ENCODE assay signal across 9 cellular contexts in the genomic region with DNA sequence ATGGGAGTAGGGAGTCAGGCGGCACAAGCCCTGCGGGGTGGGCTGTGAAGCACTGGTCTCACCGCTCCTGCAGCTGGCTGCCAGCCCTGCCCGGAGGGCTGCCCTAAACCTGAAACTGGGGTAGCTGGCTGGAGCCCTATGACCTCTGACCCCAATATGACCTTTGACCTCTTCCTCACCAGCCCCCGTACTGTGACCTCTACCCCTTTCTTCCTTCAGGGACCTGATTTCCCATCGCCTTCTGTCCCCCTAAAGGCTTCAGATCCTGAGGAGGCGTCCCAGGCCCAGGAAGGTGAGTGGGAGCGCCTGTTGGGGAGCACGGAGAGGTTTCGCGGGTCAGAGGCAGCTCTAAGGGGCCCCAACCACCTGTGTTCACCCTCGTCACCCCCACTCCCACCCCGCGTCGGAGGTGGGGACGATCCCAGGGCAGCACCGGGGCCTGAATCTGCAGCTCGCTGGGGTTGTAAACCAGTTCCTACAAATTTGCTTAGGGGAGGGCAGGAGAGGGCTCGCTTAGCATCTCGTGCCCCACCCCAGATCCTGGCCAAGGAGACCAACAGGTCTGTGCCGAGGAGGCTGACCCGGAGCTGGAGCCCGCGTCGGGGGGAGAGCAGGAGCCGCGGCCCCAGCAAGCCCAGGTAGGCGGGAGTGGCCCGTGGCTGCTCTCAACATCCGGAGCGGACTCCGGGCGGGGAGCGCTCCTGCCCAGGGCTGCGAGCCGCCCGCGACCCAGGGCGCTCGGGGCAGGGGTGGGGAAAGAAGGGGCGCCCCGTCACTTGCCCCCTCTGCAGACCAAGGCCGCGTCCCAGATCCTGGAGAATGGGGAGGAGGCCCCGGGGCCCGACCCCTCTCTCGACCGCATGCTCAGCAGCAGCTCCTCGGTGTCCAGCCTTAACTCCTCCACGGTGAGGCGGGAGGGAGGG. TPM values are rescaled to one million over a fixed set of nuclear protein-coding genes. Genes with fewer than 3 reads are reported as not detected.
DNase-seq lines count a peak whose midpoint lies in the region; TF ChIP-seq lines count a peak whose summit lies in the region.
"Had no signal": no experiment of that assay in that cellular context is flagged by ENCODE, and none has a peak within 500 bp of the region (broad histone marks: within the 10 kb centered on the region; RNA-seq: fewer than 3 reads in every experiment).

No MANE protein-coding gene starts in this region.

- H3K9me3 ChIP-seq in iPS-15b (ENCODE audit: control insufficient read depth, insufficient read depth, low read length), result no peaks in the 10 kb centered on the region
- H3K9me3 ChIP-seq in skeletal muscle satellite cell (replicated peaks; ENCODE audit: low read length), result no peaks in the 10 kb centered on the region

- TF ChIP-seq CTCF in astrocyte of the cerebellum (IDR thresholded peaks at IDR 0.05; ENCODE audit: low read depth, low read length, missing control alignments), result no peak

- peaks cover 6% of the 10 kb centered on the region for H3K27me3 ChIP-seq in iPS-15b (ENCODE audit: control insufficient read depth, insufficient read depth, low read length)
- H3K27me3 ChIP-seq in skeletal muscle satellite cell (ENCODE audit: control insufficient read depth, insufficient read depth, low read length), result peaks cover 4% of the 10 kb centered on the region

- H3K4me2 ChIP-seq in skeletal muscle satellite cell (ENCODE audit: low read length), result peak overlapping the region; percentile 79

- in situ Hi-C loops in astrocyte of the cerebellum (cut with HindIII; ENCODE audit: low sequenced_read_pairs), result no loop called here

- peak overlapping the region; percentile 60 for H3K9ac ChIP-seq in iPS-15b (ENCODE audit: low read depth, low read length)
- no peak overlapping the region for H3K9ac ChIP-seq in skeletal muscle satellite cell (ENCODE audit: low read depth, low read length)

- H3K36me3 ChIP-seq in iPS-15b (ENCODE audit: control insufficient read depth, insufficient read depth, low read length) (peaks cover 4% of the 10 kb centered on the region), skeletal muscle satellite cell (ENCODE audit: insufficient read depth, low read length) (no peaks in the 10 kb centered on the region)

- H3K4me1 ChIP-seq in iPS-15b (ENCODE audit: control insufficient read depth, insufficient read depth, low read length), result peaks cover 6% of the 10 kb centered on the region
- peaks cover 19% of the 10 kb centered on the region for H3K4me1 ChIP-seq in skeletal muscle satellite cell (ENCODE audit: control insufficient read depth, insufficient read depth, low read length)

- DNase-seq in NCI-H2081 (lab: John Stamatoyannopoulos, UW) (peak; percentile 51 to 67), NCI-H2081 treated with DMSO at 0.1 percent for 48 hours (lab: John Stamatoyannopoulos, UW) (no peak), NCI-H226 (peak; percentile 66), astrocyte of the cerebellum (ENCODE audit: low read depth) (no peak), hepatic stellate cell (ENCODE audit: low spot score) (no peak), HPDE6-E6E7 (ENCODE audit: extremely low spot score) (no peak)
- DNase-seq: DND-41 had no signal

- H3K4me3 ChIP-seq in astrocyte of the cerebellum (ENCODE audit: low read depth, low read length) (peak overlapping the region; percentile 34), iPS-15b (ENCODE audit: low read depth, low read length) (peak overlapping the region; percentile 71), skeletal muscle satellite cell (ENCODE audit: low read length) (peak overlapping the region; percentile 63)

RNA-seq across cellular contexts. Expression of gene SYTL1, which starts 7.3 kb away (rescaled TPM):
- total RNA-seq in skeletal muscle satellite cell (2012; rRNA removed), result 0.25 TPM in 1 of 2 replicates, not detected in the other

RNA-seq across cellular contexts. Expression of gene MAP3K6, which starts 17.6 kb away (rescaled TPM):
- 19.3 and 27.1 TPM in 2 replicates for total RNA-seq in skeletal muscle satellite cell (2012; rRNA removed)

RNA-seq across cellular contexts. Expression of gene FCN3, which starts 25.5 kb away (rescaled TPM):
- total RNA-seq in skeletal muscle satellite cell (2012; rRNA removed), result not detected in 2 replicates

RNA-seq across cellular contexts. Expression of gene TMEM222, which starts 27.2 kb away (rescaled TPM):
- 22.8 and 27.1 TPM in 2 replicates for total RNA-seq in skeletal muscle satellite cell (2012; rRNA removed)

RNA-seq across cellular contexts. Expression of gene CD164L2, which starts 34.0 kb away (rescaled TPM):
- not detected in 2 replicates for total RNA-seq in skeletal muscle satellite cell (2012; rRNA removed)

Comparison
In these comparisons a context has a peak if more than half of its experiments do, and no peak if none do; other contexts are left out.
1. DNase-seq: peak in NCI-H2081 (2 of 2) and NCI-H226 (single experiment); none in NCI-H2081 treated with DMSO at 0.1 percent for 48 hours (single experiment), astrocyte of the cerebellum (single experiment), hepatic stellate cell (single experiment) and HPDE6-E6E7 (single experiment).
2. Peak in every context shown above with its lines, with median percentiles within 50 percentile points of each other: H3K4me3 ChIP-seq.